8 cellular contexts compared by ENCODE assay signal in genomic region chrX:56232221-56233082, GRCh38. TPM values are rescaled to one million over a fixed set of nuclear protein-coding genes. Genes with fewer than 3 reads are reported as not detected.
DNase-seq lines count a peak whose midpoint lies in the region; FAIRE-seq and TF ChIP-seq lines count a peak whose summit lies in the region.

KLF8 (plus strand) TSS chrX:56232356; CDS start chrX:56233335, 979 bp downstream.

- FAIRE-seq in astrocyte (lab: Jason Lieb, UNC): no peak

- H3K4me3 ChIP-seq in GM12875 (ENCODE audit: low read depth, low read length) (peak within 1 kb of the TSS; percentile 52), H7 (ENCODE audit: insufficient read depth, low read depth, low read length) (peak within 1 kb of the TSS; percentile 65), OCI-LY3 (ENCODE audit: low read length) (peak within 1 kb of the TSS; percentile 77), astrocyte (ENCODE audit: insufficient read depth, low read depth, low read length) (peak within 1 kb of the TSS; percentile 37)

- H3K27me3 ChIP-seq in H7 (ENCODE audit: control insufficient read depth, insufficient read depth, low read length): no peaks in the 10 kb centered on the region
- H3K27me3 ChIP-seq in OCI-LY3 (ENCODE audit: low read depth, low read length): no peaks in the 10 kb centered on the region; the same call in 1 of the 2 replicates
- peaks cover 2% of the 10 kb centered on the region for H3K27me3 ChIP-seq in astrocyte (ENCODE audit: insufficient read depth, low read length)

- peak within 1 kb of the TSS; percentile 85 for H3K4me3 Mint-ChIP-seq in astrocyte (ENCODE audit: unreplicated experiment)

- H2AFZ ChIP-seq in OCI-LY3 (ENCODE audit: low read depth, low read length) (peak within 1 kb of the TSS; percentile 70), astrocyte (ENCODE audit: low read depth, low read length) (peak within 1 kb of the TSS; percentile 18)

- DNase-seq in H7: peak; percentile 76
- DNase-seq in astrocyte (ENCODE audit: low read depth): no peak
- DNase-seq in iPS-NIHi11 (ENCODE audit: low spot score): peak; percentile 59
- DNase-seq in stimulated activated CD4-positive, alpha-beta T cell treated with anti-CD3 and anti-CD28 coated beads, Interleukin-15, amount 100 ng/mL, for 24 hours: peak; percentile 66
- DNase-seq in effector CD8-positive, alpha-beta T cell (lab: John Stamatoyannopoulos, UW): no peak
- DNase-seq in SHP77 treated with DMSO at 0.1 percent for 48 hours (lab: John Stamatoyannopoulos, UW): no peak

- H3K27ac Mint-ChIP-seq in astrocyte (ENCODE audit: unreplicated experiment): no peak within 1 kb of the TSS

- no peaks in the 10 kb centered on the region for H3K9me3 ChIP-seq in OCI-LY3 (ENCODE audit: insufficient read depth, low read length)
- H3K9me3 ChIP-seq in astrocyte (ENCODE audit: insufficient read depth, low read depth, low read length): no peaks in the 10 kb centered on the region

- H3K79me2 ChIP-seq in OCI-LY3 (ENCODE audit: low read length) (no peaks in the 10 kb centered on the region), astrocyte (ENCODE audit: insufficient read depth, low read length) (no peaks in the 10 kb centered on the region)

- H3K4me1 Mint-ChIP-seq in astrocyte (ENCODE audit: low read depth, unreplicated experiment): no peaks in the 10 kb centered on the region

- no peaks in the 10 kb centered on the region for H3K9me3 Mint-ChIP-seq in astrocyte (ENCODE audit: unreplicated experiment)

- no peaks in the 10 kb centered on the region for H4K20me1 ChIP-seq in OCI-LY3 (ENCODE audit: insufficient read depth, low read length)
- no peaks in the 10 kb centered on the region for H4K20me1 ChIP-seq in astrocyte (ENCODE audit: insufficient read depth, low read length)

- no peak for TF ChIP-seq CTCF in GM12875 (IDR thresholded peaks at IDR 0.05; ENCODE audit: borderline replicate concordance, insufficient read depth, low read depth, low read length)
- TF ChIP-seq CTCF in OCI-LY3 (IDR thresholded peaks at IDR 0.05; ENCODE audit: low read depth, low read length): no peak
- TF ChIP-seq CTCF in astrocyte (IDR thresholded peaks at IDR 0.05; ENCODE audit: insufficient read depth, low read depth, low read length): no peak

- peaks cover 16% of the 10 kb centered on the region for H3K27me3 Mint-ChIP-seq in astrocyte (ENCODE audit: low read depth, unreplicated experiment)

- no peak within 1 kb of the TSS for H3K27ac ChIP-seq in OCI-LY3 (ENCODE audit: low read length)
- H3K27ac ChIP-seq in astrocyte (ENCODE audit: low read depth, low read length): no peak within 1 kb of the TSS

- H3K36me3 ChIP-seq in H7 (replicated peaks; ENCODE audit: control insufficient read depth, insufficient read depth, low read length): no peaks in the 10 kb centered on the region
- H3K36me3 ChIP-seq in OCI-LY3 (replicated peaks; ENCODE audit: low read depth, low read length): no peaks in the 10 kb centered on the region
- H3K36me3 ChIP-seq in astrocyte (ENCODE audit: insufficient read depth, low read length): no peaks in the 10 kb centered on the region

- peak within 1 kb of the TSS; percentile 78 for H3K4me2 ChIP-seq in OCI-LY3 (ENCODE audit: low read length)
- H3K4me2 ChIP-seq in astrocyte (ENCODE audit: low read length): peak within 1 kb of the TSS; percentile 76

- H3K9ac ChIP-seq in OCI-LY3 (ENCODE audit: low read length): peak within 1 kb of the TSS; percentile 43
- H3K9ac ChIP-seq in astrocyte (ENCODE audit: low read length): no peak within 1 kb of the TSS

- no peaks in the 10 kb centered on the region for H3K36me3 Mint-ChIP-seq in astrocyte (ENCODE audit: low read depth, unreplicated experiment)

- H3K4me1 ChIP-seq in OCI-LY3 (ENCODE audit: low read length) (0 out of 2 replicates have a peak, but pooled peaks cover 3% of the 10 kb centered on the region), astrocyte (ENCODE audit: insufficient read depth, low read length) (no peaks in the 10 kb centered on the region)

RNA-seq across cellular contexts. Expression of gene KLF8, which starts in this region (rescaled TPM):
- total RNA-seq in H7 (2014; rRNA removed; shearing (Covaris generic)): 7.3 and 8.1 TPM in 2 replicates
- total RNA-seq in astrocyte: 5.7 and 6.8 TPM in 2 replicates

Comparison
In these comparisons a context has a peak if more than half of its experiments do, and no peak if none do; other contexts are left out.
1. DNase-seq: peak in H7 (single experiment), iPS-NIHi11 (single experiment) and stimulated activated CD4-positive, alpha-beta T cell treated with anti-CD3 and anti-CD28 coated beads, Interleukin-15, amount 100 ng/mL, for 24 hours (single experiment); none in astrocyte (single experiment), effector CD8-positive, alpha-beta T cell (single experiment) and SHP77 treated with DMSO at 0.1 percent for 48 hours (single experiment).
2. Peak in every context shown above with its lines, with median percentiles within 50 percentile points of each other: H3K4me3 ChIP-seq.